In genomic region chr2:48365476-48365875, GRCh38 we compare ENCODE assay signal across 26 cellular contexts. TPM values are rescaled to one million over a fixed set of nuclear protein-coding genes. Genes with fewer than 3 reads are reported as not detected.
DNase-seq lines count a peak whose midpoint lies in the region; ATAC-seq and TF ChIP-seq lines count a peak whose summit lies in the region.
"Had no signal": no experiment of that assay in that cellular context is flagged by ENCODE, and none has a peak within 500 bp of the region (broad histone marks: within the 10 kb centered on the region; RNA-seq: fewer than 3 reads in every experiment).

No MANE protein-coding gene starts in this region.

- ATAC-seq in activated CD4-positive, alpha-beta T cell treated with anti-CD3 and anti-CD28 coated beads for 36 hours: no peak
- ATAC-seq in natural killer cell: no peak
- no peak for ATAC-seq in natural killer cell treated with Interleukin-12 subunit alpha and Interleukin-12 subunit beta and Interleukin-15 and Interleukin-18, amount 100 ng/mL, for 72 hours
- ATAC-seq in upper lobe of right lung: no peak
- ATAC-seq: K562, PC-3 had no signal

- no peak overlapping the region for H4K91ac ChIP-seq in trophoblast cell (ENCODE audit: low read depth, low read length)

- no peak overlapping the region for H3K23ac ChIP-seq in trophoblast cell (ENCODE audit: low read length)

- no peak overlapping the region for H2BK120ac ChIP-seq in trophoblast cell (ENCODE audit: insufficient read depth, low read length, poor library complexity)

- no peak overlapping the region for H3K4me3 ChIP-seq in trophoblast cell (ENCODE audit: low read depth, low read length)
- H3K4me3 ChIP-seq in upper lobe of right lung: no peak overlapping the region
- H3K4me3 ChIP-seq: GM23248, K562, SJCRH30 had no signal

- no peaks in the 10 kb centered on the region for H3K79me1 ChIP-seq in trophoblast cell (ENCODE audit: low read length)

- H3K36me3 ChIP-seq in trophoblast cell (ENCODE audit: control insufficient read depth in 1 of 2, insufficient read depth in 2 of 2, low read length in 2 of 2) (peaks cover 7 to 8% of the 10 kb centered on the region in 2 experiments), upper lobe of right lung (peaks cover 31% of the 10 kb centered on the region)

- H3K27me3 Mint-ChIP-seq in activated CD4-positive, alpha-beta T cell treated with anti-CD3 and anti-CD28 coated beads, Interleukin-2, amount 10 ng/mL, durations not matched to agents 24 days and 14 days: no peaks in the 10 kb centered on the region
- H3K27me3 Mint-ChIP-seq in activated CD4-positive, alpha-beta T cell treated with anti-CD3 and anti-CD28 coated beads for 36 hours: no peaks in the 10 kb centered on the region
- H3K27me3 Mint-ChIP-seq in natural killer cell (ENCODE audit: low read depth in 2 of 2): no peaks in the 10 kb centered on the region
- H3K27me3 Mint-ChIP-seq in natural killer cell treated with Interleukin-12 subunit alpha and Interleukin-12 subunit beta and Interleukin-15 and Interleukin-18, amount 100 ng/mL, for 72 hours: no peaks in the 10 kb centered on the region

- H4K12ac ChIP-seq in trophoblast cell (ENCODE audit: low read depth, low read length): no peak overlapping the region

- intact Hi-C loops in activated CD4-positive, alpha-beta T cell treated with anti-CD3 and anti-CD28 coated beads, Interleukin-2, amount 10 ng/mL, durations not matched to agents 24 days and 14 days (cut with micrococcal nuclease): no loop called here
- intact Hi-C loops in activated CD4-positive, alpha-beta T cell treated with anti-CD3 and anti-CD28 coated beads for 36 hours (cut with DNase I, micrococcal nuclease): no loop called here
- intact Hi-C loops in natural killer cell (cut with micrococcal nuclease): no loop called here
- intact Hi-C loops in upper lobe of right lung (cut with DNase I): no loop called here

- DNase-seq in activated CD4-positive, alpha-beta T cell treated with anti-CD3 and anti-CD28 coated beads, Interleukin-2, amount 10 ng/mL, durations not matched to agents 24 days and 14 days: no peak
- no peak for DNase-seq in activated CD4-positive, alpha-beta T cell treated with anti-CD3 and anti-CD28 coated beads for 36 hours
- no peak for DNase-seq in natural killer cell
- DNase-seq in natural killer cell treated with Interleukin-12 subunit alpha and Interleukin-12 subunit beta and Interleukin-15 and Interleukin-18, amount 100 ng/mL, for 72 hours (ENCODE audit: low spot score): no peak
- peak; percentile 24 to 54 for DNase-seq in trophoblast cell
- no peak for DNase-seq in NCI-H510A treated with DMSO at 0.1 percent for 48 hours (lab: John Stamatoyannopoulos, UW)
- no peak for DNase-seq in upper lobe of right lung
- no peak for DNase-seq in NCI-H510A (lab: John Stamatoyannopoulos, UW)
- DNase-seq: ACHN; Caco-2; GM23248; H7; Kasumi-1; NCI-H1092 treated with DMSO at 0.1 percent for 48 hours; NCI-H1436; NCI-H187; NCI-H2081 treated with DMSO at 0.1 percent for 48 hours; NCI-H2171; NCI-H345; NCI-H524 treated with DMSO at 0.1 percent for 48 hours; NCI-H82; NK-92 treated with Interleukin-12 subunit alpha and Interleukin-12 subunit beta, amount 100 ng/mL, for 24 hours; PC-3; SJCRH30 had no signal

- no peaks in the 10 kb centered on the region for H3K79me2 ChIP-seq in trophoblast cell (ENCODE audit: control insufficient read depth, insufficient read depth, low read length, poor library complexity)

- no peak overlapping the region for H2BK12ac ChIP-seq in trophoblast cell (ENCODE audit: low read length)

- H3K4me2 ChIP-seq in trophoblast cell (ENCODE audit: low read length): no peak overlapping the region

- H3K4me3 Mint-ChIP-seq in activated CD4-positive, alpha-beta T cell treated with anti-CD3 and anti-CD28 coated beads, Interleukin-2, amount 10 ng/mL, durations not matched to agents 24 days and 14 days: no peak overlapping the region
- H3K4me3 Mint-ChIP-seq in activated CD4-positive, alpha-beta T cell treated with anti-CD3 and anti-CD28 coated beads for 36 hours: no peak overlapping the region
- no peak overlapping the region for H3K4me3 Mint-ChIP-seq in natural killer cell
- H3K4me3 Mint-ChIP-seq in natural killer cell treated with Interleukin-12 subunit alpha and Interleukin-12 subunit beta and Interleukin-15 and Interleukin-18, amount 100 ng/mL, for 72 hours: no peak overlapping the region

- POLR2A ChIA-PET in activated CD4-positive, alpha-beta T cell treated with anti-CD3 and anti-CD28 coated beads for 36 hours (lab: Charles Lee): no interaction called here

- H3K27ac ChIP-seq in trophoblast cell (ENCODE audit: low read depth, low read length) (no peak overlapping the region), upper lobe of right lung (no peak overlapping the region)
- H3K27ac ChIP-seq: 22Rv1, GM23248, SJCRH30 had no signal

- no peaks in the 10 kb centered on the region for H3K9me3 Mint-ChIP-seq in activated CD4-positive, alpha-beta T cell treated with anti-CD3 and anti-CD28 coated beads, Interleukin-2, amount 10 ng/mL, durations not matched to agents 24 days and 14 days
- no peaks in the 10 kb centered on the region for H3K9me3 Mint-ChIP-seq in activated CD4-positive, alpha-beta T cell treated with anti-CD3 and anti-CD28 coated beads for 36 hours (ENCODE audit: low read depth)
- H3K9me3 Mint-ChIP-seq in natural killer cell: no peaks in the 10 kb centered on the region
- no peaks in the 10 kb centered on the region for H3K9me3 Mint-ChIP-seq in natural killer cell treated with Interleukin-12 subunit alpha and Interleukin-12 subunit beta and Interleukin-15 and Interleukin-18, amount 100 ng/mL, for 72 hours

- H3K4me1 Mint-ChIP-seq in activated CD4-positive, alpha-beta T cell treated with anti-CD3 and anti-CD28 coated beads, Interleukin-2, amount 10 ng/mL, durations not matched to agents 24 days and 14 days: peaks cover 19% of the 10 kb centered on the region
- H3K4me1 Mint-ChIP-seq in activated CD4-positive, alpha-beta T cell treated with anti-CD3 and anti-CD28 coated beads for 36 hours: peaks cover 11% of the 10 kb centered on the region
- peaks cover 18 to 22% of the 10 kb centered on the region in 2 donors for H3K4me1 Mint-ChIP-seq in natural killer cell
- H3K4me1 Mint-ChIP-seq in natural killer cell treated with Interleukin-12 subunit alpha and Interleukin-12 subunit beta and Interleukin-15 and Interleukin-18, amount 100 ng/mL, for 72 hours (ENCODE audit: low read depth in 2 of 2): peaks cover 10 to 16% of the 10 kb centered on the region in 2 donors

- H4K8ac ChIP-seq in trophoblast cell (ENCODE audit: low read depth, low read length): no peak overlapping the region

- peaks cover 50% of the 10 kb centered on the region for H3K36me3 Mint-ChIP-seq in activated CD4-positive, alpha-beta T cell treated with anti-CD3 and anti-CD28 coated beads, Interleukin-2, amount 10 ng/mL, durations not matched to agents 24 days and 14 days (ENCODE audit: low read depth)
- H3K36me3 Mint-ChIP-seq in activated CD4-positive, alpha-beta T cell treated with anti-CD3 and anti-CD28 coated beads for 36 hours (ENCODE audit: low read depth): peaks cover 41% of the 10 kb centered on the region
- H3K36me3 Mint-ChIP-seq in natural killer cell: no peaks in the 10 kb centered on the region
- H3K36me3 Mint-ChIP-seq in natural killer cell treated with Interleukin-12 subunit alpha and Interleukin-12 subunit beta and Interleukin-15 and Interleukin-18, amount 100 ng/mL, for 72 hours: no peaks in the 10 kb centered on the region

- peak overlapping the region; percentile 22 for H3K27ac Mint-ChIP-seq in activated CD4-positive, alpha-beta T cell treated with anti-CD3 and anti-CD28 coated beads, Interleukin-2, amount 10 ng/mL, durations not matched to agents 24 days and 14 days
- H3K27ac Mint-ChIP-seq in activated CD4-positive, alpha-beta T cell treated with anti-CD3 and anti-CD28 coated beads for 36 hours: no peak overlapping the region
- H3K27ac Mint-ChIP-seq in natural killer cell: peak overlapping the region; percentile 36 to 40
- H3K27ac Mint-ChIP-seq in natural killer cell treated with Interleukin-12 subunit alpha and Interleukin-12 subunit beta and Interleukin-15 and Interleukin-18, amount 100 ng/mL, for 72 hours: no peak overlapping the region

- H3K4me1 ChIP-seq in trophoblast cell (ENCODE audit: control insufficient read depth in 1 of 2, insufficient read depth in 2 of 2, low read length in 2 of 2): peaks cover 0 to 3% of the 10 kb centered on the region in 2 experiments
- H3K4me1 ChIP-seq in upper lobe of right lung: no peaks in the 10 kb centered on the region
- H3K4me1 ChIP-seq: Caco-2, SJCRH30 had no signal

- H2AFZ ChIP-seq in trophoblast cell (ENCODE audit: insufficient read depth, low read length, poor library complexity): no peak overlapping the region
- H2AFZ ChIP-seq: GM23248 had no signal

- no peaks in the 10 kb centered on the region for H3K9me3 ChIP-seq in trophoblast cell (ENCODE audit: insufficient read depth, low read depth, low read length)
- no peaks in the 10 kb centered on the region for H3K9me3 ChIP-seq in upper lobe of right lung
- H3K9me3 ChIP-seq: SJCRH30 had no signal

- H3K9ac ChIP-seq in trophoblast cell (ENCODE audit: low read length): no peak overlapping the region
- H3K9ac ChIP-seq: GM23248 had no signal

- no peak overlapping the region for H3K4ac ChIP-seq in trophoblast cell (ENCODE audit: low read depth, low read length)

- no peak overlapping the region for H3K14ac ChIP-seq in trophoblast cell (ENCODE audit: low read length)

- H3K18ac ChIP-seq in trophoblast cell (ENCODE audit: low read length): no peak overlapping the region

- WGBS in trophoblast cell (ENCODE audit: extremely low coverage, insufficient coverage, insufficient read length): no CpG with 5 or more reads among the region's 2 CpGs

- no peak for TF ChIP-seq CTCF in natural killer cell (IDR thresholded peaks at IDR 0.05)
- TF ChIP-seq CTCF in upper lobe of right lung (IDR thresholded peaks at IDR 0.05): no peak

- H2AK5ac ChIP-seq in trophoblast cell (ENCODE audit: low read length): no peak overlapping the region

- no peak overlapping the region for H2BK5ac ChIP-seq in trophoblast cell (ENCODE audit: low read depth, low read length, poor library complexity)

- CTCF ChIA-PET in activated CD4-positive, alpha-beta T cell treated with anti-CD3 and anti-CD28 coated beads for 36 hours (lab: Charles Lee): interaction anchor here (0.6 kb wide), 1 partner anchor 48 kb away, joined by 3 read pairs; no protein-coding TSS in a partner anchor

- H3K27me3 ChIP-seq in trophoblast cell (ENCODE audit: insufficient read depth, low read length) (no peaks in the 10 kb centered on the region), upper lobe of right lung (no peaks in the 10 kb centered on the region)
- H3K27me3 ChIP-seq: SJCRH30 had no signal

RNA-seq across cellular contexts. Expression of gene FOXN2, which starts 51.0 kb away (rescaled TPM):
- total RNA-seq in activated CD4-positive, alpha-beta T cell treated with anti-CD3 and anti-CD28 coated beads, Interleukin-2, amount 10 ng/mL, durations not matched to agents 24 days and 14 days: 50.5 and 54.5 TPM in 2 replicates
- total RNA-seq in activated CD4-positive, alpha-beta T cell treated with anti-CD3 and anti-CD28 coated beads for 36 hours: 10 to 100 TPM; 42.3 to 49.5 TPM
- total RNA-seq in natural killer cell (10 to 100 TPM; 58.6 to 71.6 (median 65.9) TPM), upper lobe of right lung (33.8 TPM)
- total RNA-seq in natural killer cell treated with Interleukin-12 subunit alpha and Interleukin-12 subunit beta and Interleukin-15 and Interleukin-18, amount 100 ng/mL, for 72 hours: 10 to 100 TPM; 47.6 to 57.5 TPM
- polyA plus RNA-seq in trophoblast cell (2013): 13.2 and 13.8 TPM in 2 replicates

Comparison
In these comparisons a context has a peak if more than half of its experiments do, and no peak if none do; other contexts are left out.
1. H3K27ac Mint-ChIP-seq: peak in activated CD4-positive, alpha-beta T cell treated with anti-CD3 and anti-CD28 coated beads, Interleukin-2, amount 10 ng/mL, durations not matched to agents 24 days and 14 days (single experiment) and natural killer cell (2 of 2); none in activated CD4-positive, alpha-beta T cell treated with anti-CD3 and anti-CD28 coated beads for 36 hours (single experiment) and natural killer cell treated with Interleukin-12 subunit alpha and Interleukin-12 subunit beta and Interleukin-15 and Interleukin-18, amount 100 ng/mL, for 72 hours (0 of 2).
2. DNase-seq: peak in trophoblast cell (2 of 2); none in activated CD4-positive, alpha-beta T cell treated with anti-CD3 and anti-CD28 coated beads, Interleukin-2, amount 10 ng/mL, durations not matched to agents 24 days and 14 days (single experiment), activated CD4-positive, alpha-beta T cell treated with anti-CD3 and anti-CD28 coated beads for 36 hours (single experiment), natural killer cell (single experiment), natural killer cell treated with Interleukin-12 subunit alpha and Interleukin-12 subunit beta and Interleukin-15 and Interleukin-18, amount 100 ng/mL, for 72 hours (single experiment), NCI-H510A treated with DMSO at 0.1 percent for 48 hours (single experiment), upper lobe of right lung (single experiment) and NCI-H510A (single experiment).